In the genomic region with DNA sequence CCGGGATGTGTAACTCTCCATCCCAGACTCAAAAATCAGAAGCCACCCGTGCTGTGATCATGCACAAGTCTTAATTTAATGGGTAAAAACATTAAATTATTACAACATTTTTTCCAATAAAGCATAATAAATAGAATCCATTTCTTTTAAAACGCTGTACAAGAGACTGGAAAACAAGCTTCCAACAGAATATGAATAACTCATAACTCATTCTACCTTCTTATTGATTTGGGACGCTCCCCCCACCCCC, we compare ENCODE assay signal across 8 cellular contexts. TPM values are rescaled to one million over a fixed set of nuclear protein-coding genes. Genes with fewer than 3 reads are reported as not detected.
DNase-seq lines count a peak whose midpoint lies in the region; ATAC-seq and TF ChIP-seq lines count a peak whose summit lies in the region.

No MANE protein-coding gene starts in this region.

- H3K4me3 ChIP-seq in Caco-2 (ENCODE audit: low read depth, low read length) (peak overlapping the region; percentile 93), RWPE2 (ENCODE audit: severe bottlenecking) (peak overlapping the region; percentile 50), esophagus (ENCODE audit: low read depth in 1 of 2, low read length in 2 of 2) (peak overlapping the region; percentile 30 to 73)

- H3K27me3 Mint-ChIP-seq in Caco-2 (ENCODE audit: insufficient read depth, unreplicated experiment) (no peaks in the 10 kb centered on the region), progenitor cell of endocrine pancreas (peaks cover 9% of the 10 kb centered on the region)

- H3K27ac Mint-ChIP-seq in Caco-2 (ENCODE audit: unreplicated experiment) (peak overlapping the region; percentile 91), progenitor cell of endocrine pancreas (peak overlapping the region; percentile 49)

- no TSS peak for BruUV-seq in Caco-2 (replicated peaks; lab: Mats Ljungman, UMichigan)

- H3K27me3 ChIP-seq in Caco-2 (replicated peaks; ENCODE audit: control insufficient read depth, insufficient read depth, low read length) (no peaks in the 10 kb centered on the region), RWPE2 (ENCODE audit: insufficient read depth, poor library complexity, severe bottlenecking) (no peaks in the 10 kb centered on the region), esophagus (ENCODE audit: control insufficient read depth in 1 of 2, insufficient read depth in 2 of 2, low read length in 2 of 2) (no peaks in the 10 kb centered on the region)

- H3K4me1 Mint-ChIP-seq in Caco-2 (ENCODE audit: low read depth, unreplicated experiment) (peaks cover 13% of the 10 kb centered on the region), progenitor cell of endocrine pancreas (ENCODE audit: low read depth) (peaks cover 26% of the 10 kb centered on the region)

- intact Hi-C loops in Caco-2 (cut with micrococcal nuclease; ENCODE audit: unreplicated experiment) (loop anchor here (1.0 to 5.0 kb wide), 4 partner anchors 23 to 131 kb away; a partner anchor contains a TSS), left colon (cut with DNase I, micrococcal nuclease) (no loop called here)

- no peak for ATAC-seq in RWPE2 (ENCODE audit: low read depth)
- ATAC-seq in HG02870 (IDR thresholded peaks at IDR 0.05; ENCODE audit: unreplicated experiment), result no peak
- no peak for ATAC-seq in left colon

- DNase-seq in Caco-2, result no peak
- no peak for DNase-seq in RWPE2 (ENCODE audit: low spot score)
- no peak for DNase-seq in progenitor cell of endocrine pancreas (ENCODE audit: low spot score, unreplicated experiment)
- no peak for DNase-seq in ACHN
- no peak for DNase-seq in NCI-H446 (lab: John Stamatoyannopoulos, UW)
- DNase-seq in left colon, result no peak

- no peaks in the 10 kb centered on the region for H3K9me3 Mint-ChIP-seq in Caco-2 (ENCODE audit: unreplicated experiment)
- no peaks in the 10 kb centered on the region for H3K9me3 Mint-ChIP-seq in progenitor cell of endocrine pancreas (ENCODE audit: low read depth)

- no peak for TF ChIP-seq CTCF in Caco-2 (IDR thresholded peaks at IDR 0.05; ENCODE audit: insufficient read depth in 1 of 2, low read depth in 1 of 2, low read length in 1 of 2, severe bottlenecking in 1 of 2, unreplicated experiment in 1 of 2)
- no peak for TF ChIP-seq CTCF in RWPE2 (IDR thresholded peaks at IDR 0.05; ENCODE audit: poor library complexity, severe bottlenecking)
- no peak for TF ChIP-seq CTCF in progenitor cell of endocrine pancreas (IDR thresholded peaks at IDR 0.05; ENCODE audit: unreplicated experiment)

- H3K9me3 ChIP-seq in Caco-2 (no peaks in the 10 kb centered on the region), RWPE2 (ENCODE audit: severe bottlenecking) (no peaks in the 10 kb centered on the region), esophagus (ENCODE audit: control insufficient read depth in 2 of 2, insufficient read depth in 1 of 2, low read depth in 1 of 2, low read length in 1 of 2) (no peaks in the 10 kb centered on the region)

- H3K4me3 Mint-ChIP-seq in Caco-2 (ENCODE audit: unreplicated experiment) (peak overlapping the region; percentile 96), progenitor cell of endocrine pancreas (ENCODE audit: low read depth) (peak overlapping the region; percentile 93)

- CTCF ChIA-PET in Caco-2 (lab: Charles Lee), result interaction anchor here (1.1 kb wide), 1 partner anchor 11 kb away, joined by 8 read pairs; no protein-coding TSS in a partner anchor

- in situ Hi-C loops in ACHN (cut with HindIII; ENCODE audit: low pct_ligation_motif_present, low pct_unique_long_range_greater_than_20kb, low sequenced_read_pairs), result no loop called here

- H3K36me3 Mint-ChIP-seq in Caco-2 (ENCODE audit: insufficient read depth, unreplicated experiment), result peaks cover 56% of the 10 kb centered on the region
- H3K36me3 Mint-ChIP-seq in progenitor cell of endocrine pancreas (ENCODE audit: insufficient read depth), result no peaks in the 10 kb centered on the region

- POLR2A ChIA-PET in Caco-2 (lab: Charles Lee), result no interaction called here

- H3K27ac ChIP-seq in RWPE2 (ENCODE audit: poor library complexity, severe bottlenecking) (peak overlapping the region; percentile 80), esophagus (ENCODE audit: low read depth in 2 of 2, low read length in 1 of 2) (peak overlapping the region; percentile 88 to 94)

- H3K36me3 ChIP-seq in Caco-2 (ENCODE audit: control insufficient read depth, insufficient read depth, low read length) (no peaks in the 10 kb centered on the region; the same call in 1 of the 2 replicates), RWPE2 (ENCODE audit: low read depth) (peaks cover 19% of the 10 kb centered on the region), esophagus (ENCODE audit: control insufficient read depth in 2 of 2, insufficient read depth in 2 of 2, low read length in 1 of 2) (no peaks in the 10 kb centered on the region)

- peaks cover 4% of the 10 kb centered on the region; the same call in 1 of the 2 replicates for H3K4me1 ChIP-seq in Caco-2
- peaks cover 4% of the 10 kb centered on the region for H3K4me1 ChIP-seq in RWPE2 (ENCODE audit: insufficient read depth, poor library complexity, severe bottlenecking)
- peaks cover 3 to 4% of the 10 kb centered on the region in 2 donors for H3K4me1 ChIP-seq in esophagus (ENCODE audit: control insufficient read depth in 2 of 2, insufficient read depth in 2 of 2, low read length in 1 of 2)

- WGBS in esophagus, 2 donors, result 5 to 7% methylated on average over 4 of the region's 4 CpGs

RNA-seq across cellular contexts. Expression of a gene that starts 0.5 kb away (rescaled TPM):
- 27.0 and 27.5 TPM in 2 replicates for total RNA-seq in Caco-2 (2022)
- polyA plus RNA-seq in esophagus, result 10 to 100 TPM; 16.4 to 25.3 TPM
- total RNA-seq in progenitor cell of endocrine pancreas, result 32.1 and 35.0 TPM in 2 replicates
- total RNA-seq in left colon, result 10 to 100 TPM; 12.9 to 14.9 TPM

RNA-seq across cellular contexts. Expression of a gene that starts 2.4 kb away (rescaled TPM):
- 5.0 and 5.8 TPM in 2 replicates for total RNA-seq in Caco-2 (2022)
- 10 to 100 TPM in 1 of 2 donors, 1 to 10 TPM in 1; 4.6 to 11.7 TPM for polyA plus RNA-seq in esophagus
- 4.2 and 5.0 TPM in 2 replicates for total RNA-seq in progenitor cell of endocrine pancreas
- total RNA-seq in left colon, result 10 to 100 TPM in 1 of 2 donors, 1 to 10 TPM in 1; 9.3 to 12.5 TPM

RNA-seq across cellular contexts. Expression of a gene that starts 20.8 kb away (rescaled TPM):
- total RNA-seq in Caco-2 (2022), result 191 and 196 TPM in 2 replicates
- 10 to 100 TPM; 54.2 to 55.4 TPM for polyA plus RNA-seq in esophagus
- 107 and 110 TPM in 2 replicates for total RNA-seq in progenitor cell of endocrine pancreas
- total RNA-seq in left colon, result 100 to 1,000 TPM; 116 to 158 TPM

RNA-seq across cellular contexts. Expression of a gene that starts 22.6 kb away (rescaled TPM):
- total RNA-seq in Caco-2 (2022), result 34.3 and 34.6 TPM in 2 replicates
- 10 to 100 TPM; 43.9 to 53.6 TPM for polyA plus RNA-seq in esophagus
- 44.9 and 52.6 TPM in 2 replicates for total RNA-seq in progenitor cell of endocrine pancreas
- 10 to 100 TPM; 87.0 to 93.9 TPM for total RNA-seq in left colon

RNA-seq across cellular contexts. Expression of a gene that starts 49.1 kb away (rescaled TPM):
- total RNA-seq in Caco-2 (2022) (0.57 and 0.67 TPM in 2 replicates), progenitor cell of endocrine pancreas (not detected in 2 replicates), left colon (under 1 TPM; 0.15 to 0.20 TPM)
- 10 to 100 TPM in 1 of 2 donors, 1 to 10 TPM in 1; 9.4 to 12.1 TPM for polyA plus RNA-seq in esophagus
